8 cellular contexts compared by ENCODE assay signal in the genomic region with DNA sequence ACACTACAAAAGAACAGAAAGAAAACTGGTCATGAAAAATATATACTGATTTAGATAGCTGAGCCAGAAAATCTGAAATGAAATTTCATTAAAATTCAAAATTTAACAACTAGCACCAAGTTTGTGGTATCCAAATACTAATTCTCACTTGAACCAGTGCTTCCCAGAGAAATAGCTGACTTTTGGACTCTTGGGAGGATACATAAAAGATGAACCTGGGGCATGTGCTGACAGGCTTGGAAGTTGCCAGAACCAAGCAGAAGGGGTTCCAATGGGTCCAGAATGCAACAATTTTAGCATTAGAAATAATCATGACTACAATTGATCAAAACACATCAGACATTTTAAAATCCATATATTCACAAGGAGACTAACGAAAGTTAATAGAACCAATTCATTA.
"Had no signal": no experiment of that assay in that cellular context is flagged by ENCODE, and none has a peak within 500 bp of the region (broad histone marks: within the 10 kb centered on the region; RNA-seq: fewer than 3 reads in every experiment).

No MANE protein-coding gene starts in this region.

- H3K4me3 ChIP-seq: GM12878 had no signal

- DNase-seq: GDM1, GF-D8 had no signal

- ATAC-seq: GM12878 had no signal

- FAIRE-seq: G401.6, GM12878, GM12891, GM12892, GM18507, GM19239 had no signal
